Comparison of ENCODE assay signal across 40 cellular contexts in the genomic region with DNA sequence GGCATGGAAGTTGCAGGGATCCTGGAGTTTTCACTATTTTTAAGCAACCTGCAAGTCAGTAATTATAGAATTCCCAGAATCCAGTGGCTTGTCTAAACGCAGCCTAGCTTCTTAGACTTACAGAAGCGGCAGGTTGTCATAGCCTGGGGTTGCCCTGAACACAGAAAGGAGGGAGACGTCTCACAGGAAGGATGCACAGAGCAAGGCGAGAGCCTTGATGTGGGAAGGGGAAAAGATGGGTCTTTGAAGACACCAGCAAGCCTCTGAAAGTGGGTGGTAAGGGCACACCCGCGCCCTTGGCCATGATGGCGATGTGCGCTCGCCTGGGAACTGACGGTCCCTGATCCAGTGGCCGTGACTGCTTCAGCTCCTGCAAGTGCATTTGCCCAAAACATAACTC. TPM values are rescaled to one million over a fixed set of nuclear protein-coding genes. Genes with fewer than 3 reads are reported as not detected.
"Had no signal": no experiment of that assay in that cellular context is flagged by ENCODE, and none has a peak within 500 bp of the region (broad histone marks: within the 10 kb centered on the region; RNA-seq: fewer than 3 reads in every experiment).

No MANE protein-coding gene starts in this region.

- H3K4me3 ChIP-seq: ascending aorta, body of pancreas, breast epithelium had no signal

- H3K27ac Mint-ChIP-seq: activated CD4-positive, alpha-beta memory T cell treated with anti-CD3 and anti-CD28 coated beads, Interleukin-2, amount 10 ng/mL, durations not matched to agents 7 days and 5 days; activated CD8-positive, alpha-beta memory T cell treated with anti-CD3 and anti-CD28 coated beads, Interleukin-2, amount 10 ng/mL, durations not matched to agents 7 days and 5 days; activated naive CD4-positive, alpha-beta T cell treated with anti-CD3 and anti-CD28 coated beads, Interleukin-2, amount 50 U/mL, for 24 hours; activated naive CD8-positive, alpha-beta T cell treated with anti-CD3 and anti-CD28 coated beads, Interleukin-2, amount 10 ng/mL, durations not matched to agents 7 days and 5 days had no signal

- H3K27me3 ChIP-seq: ascending aorta, breast epithelium had no signal

- H3K36me3 ChIP-seq: ascending aorta, breast epithelium, WERI-Rb-1 had no signal

- H3K27me3 Mint-ChIP-seq: activated naive CD4-positive, alpha-beta T cell treated with anti-CD3 and anti-CD28 coated beads, Interleukin-2, amount 50 U/mL, for 24 hours had no signal

- H3K27ac ChIP-seq: ascending aorta, body of pancreas, breast epithelium, KMS-11, RWPE1, WERI-Rb-1 had no signal

- ATAC-seq: activated CD8-positive, alpha-beta memory T cell treated with anti-CD3 and anti-CD28 coated beads, Interleukin-2, amount 10 ng/mL, durations not matched to agents 7 days and 5 days; body of pancreas; PC-3; Right ventricle myocardium inferior had no signal

- H3K9me3 ChIP-seq: ascending aorta, body of pancreas, breast epithelium had no signal

- H3K36me3 Mint-ChIP-seq: activated CD8-positive, alpha-beta memory T cell treated with anti-CD3 and anti-CD28 coated beads, Interleukin-2, amount 10 ng/mL, durations not matched to agents 7 days and 5 days; activated naive CD8-positive, alpha-beta T cell treated with anti-CD3 and anti-CD28 coated beads, Interleukin-2, amount 10 ng/mL, durations not matched to agents 7 days and 5 days had no signal

- H3K4me3 Mint-ChIP-seq: activated CD4-positive, alpha-beta memory T cell treated with anti-CD3 and anti-CD28 coated beads, Interleukin-2, amount 10 ng/mL, durations not matched to agents 7 days and 5 days; activated CD8-positive, alpha-beta memory T cell treated with anti-CD3 and anti-CD28 coated beads, Interleukin-2, amount 10 ng/mL, durations not matched to agents 7 days and 5 days; activated naive CD4-positive, alpha-beta T cell treated with anti-CD3 and anti-CD28 coated beads, Interleukin-2, amount 50 U/mL, for 24 hours; activated naive CD8-positive, alpha-beta T cell treated with anti-CD3 and anti-CD28 coated beads, Interleukin-2, amount 10 ng/mL, durations not matched to agents 7 days and 5 days had no signal

- H3K4me1 Mint-ChIP-seq: activated CD4-positive, alpha-beta memory T cell treated with anti-CD3 and anti-CD28 coated beads, Interleukin-2, amount 10 ng/mL, durations not matched to agents 7 days and 5 days; activated CD8-positive, alpha-beta memory T cell treated with anti-CD3 and anti-CD28 coated beads, Interleukin-2, amount 10 ng/mL, durations not matched to agents 7 days and 5 days had no signal

- H3K4me1 ChIP-seq: breast epithelium had no signal

- DNase-seq: activated CD4-positive, alpha-beta memory T cell treated with anti-CD3 and anti-CD28 coated beads, Interleukin-2, amount 10 ng/mL, durations not matched to agents 7 days and 5 days; activated CD4-positive, alpha-beta T cell treated with anti-CD3 and anti-CD28 coated beads for 1 hour; activated CD4-positive, alpha-beta T cell treated with anti-CD3 and anti-CD28 coated beads for 48 hours; activated CD4-positive, CD25-positive, alpha-beta regulatory T cell; activated CD8-positive, alpha-beta memory T cell treated with anti-CD3 and anti-CD28 coated beads for 24 hours; activated CD8-positive, alpha-beta memory T cell treated with anti-CD3 and anti-CD28 coated beads, Interleukin-2, amount 10 ng/mL, durations not matched to agents 7 days and 5 days; activated CD8-positive, alpha-beta memory T cell treated with anti-CD3 and anti-CD28 coated beads, Interleukin-2, amount 50 U/mL, for 48 hours; activated effector memory CD4-positive, alpha-beta T cell treated with Interleukin-2 at 50 U/mL for 16 hours; activated naive CD4-positive, alpha-beta T cell; activated naive CD8-positive, alpha-beta T cell treated with anti-CD3 and anti-CD28 coated beads, Interleukin-2, amount 10 ng/mL, durations not matched to agents 7 days and 5 days; activated T-cell treated with anti-CD3 and anti-CD28 coated beads, Interleukin-2, amount 50 U/mL, for 48 hours; amygdala; body of pancreas; MM.1S; MV-4-11; NCI-H1092 treated with DMSO at 0.1 percent for 48 hours; NCI-H1417; NCI-H146; NCI-H187; NCI-H2029 treated with DMSO at 0.1 percent for 48 hours; NCI-H2107; NCI-H2171; NCI-H510A; NCI-H526; NCI-H748 treated with DMSO at 0.1 percent for 48 hours; NK-92 treated with Interleukin-12 subunit alpha and Interleukin-12 subunit beta, amount 100 ng/mL, for 24 hours; PC-3; SW 1271; T-helper 1 cell; T1000; WERI-Rb-1 had no signal

- H3K9ac ChIP-seq: KMS-11 had no signal

- H3K4me2 ChIP-seq: KMS-11 had no signal

RNA-seq across cellular contexts. Expression of a gene that starts 17.2 kb away (rescaled TPM):
- total RNA-seq: LHCN-M2; T-helper 2 cell treated with Interferon-gamma antibody and Interleukin-4, amounts not matched to agents 100 ng/mL and 5 ng/mL, for 36 hours had no signal

RNA-seq across cellular contexts. Expression of a gene that starts 28.5 kb away (rescaled TPM):
- total RNA-seq: activated CD4-positive, alpha-beta memory T cell treated with anti-CD3 and anti-CD28 coated beads, Interleukin-2, amount 10 ng/mL, durations not matched to agents 7 days and 5 days; activated CD8-positive, alpha-beta memory T cell treated with anti-CD3 and anti-CD28 coated beads, Interleukin-2, amount 10 ng/mL, durations not matched to agents 7 days and 5 days; activated naive CD8-positive, alpha-beta T cell treated with anti-CD3 and anti-CD28 coated beads, Interleukin-2, amount 10 ng/mL, durations not matched to agents 7 days and 5 days; ascending aorta; breast epithelium; cardiac septum; LHCN-M2; PC-3; T-helper 2 cell treated with Interferon-gamma antibody and Interleukin-4, amounts not matched to agents 100 ng/mL and 5 ng/mL, for 36 hours had no signal
